Comparison of ENCODE assay signal across 25 cellular contexts in genomic region chr12:124461851-124462623, GRCh38.
DNase-seq lines count a peak whose midpoint lies in the region; ATAC-seq, FAIRE-seq and TF ChIP-seq lines count a peak whose summit lies in the region.
"Had no signal": no experiment of that assay in that cellular context is flagged by ENCODE, and none has a peak within 500 bp of the region (broad histone marks: within the 10 kb centered on the region; RNA-seq: fewer than 3 reads in every experiment).

No MANE protein-coding gene starts in this region.

- H3K9ac ChIP-seq in neuronal stem cell (ENCODE audit: low read depth, low read length, poor library complexity), result no peak overlapping the region

- H3K9me3 ChIP-seq in CD4-positive, CD25-positive, alpha-beta regulatory T cell (ENCODE audit: control insufficient read depth in 2 of 2, low read length in 2 of 2), result no peaks in the 10 kb centered on the region
- peaks cover 8 to 13% of the 10 kb centered on the region in 2 donors for H3K9me3 ChIP-seq in neuronal stem cell (replicated peaks in 1 of 2; ENCODE audit: control insufficient read depth in 2 of 2, insufficient read depth in 1 of 2, low read depth in 1 of 2, low read length in 2 of 2)
- H3K9me3 ChIP-seq: SJCRH30 had no signal

- no peak overlapping the region for H4K91ac ChIP-seq in neuronal stem cell (ENCODE audit: low read depth, low read length, poor library complexity)

- no peak overlapping the region for H2AK5ac ChIP-seq in neuronal stem cell (ENCODE audit: low read depth, low read length)

- H3K4me1 ChIP-seq in CD4-positive, CD25-positive, alpha-beta regulatory T cell (ENCODE audit: control insufficient read depth, insufficient read depth, low read length, poor library complexity, severe bottlenecking), result peaks cover 39% of the 10 kb centered on the region
- H3K4me1 ChIP-seq in neuronal stem cell (ENCODE audit: control insufficient read depth in 2 of 2, insufficient read depth in 1 of 2, low read depth in 1 of 2, low read length in 2 of 2), result peaks cover 8 to 22% of the 10 kb centered on the region in 2 donors

- H3K36me3 Mint-ChIP-seq in CD4-positive, CD25-positive, alpha-beta regulatory T cell, result peaks cover 33% of the 10 kb centered on the region
- H3K36me3 Mint-ChIP-seq in endothelial cell (ENCODE audit: low read depth, unreplicated experiment), result peaks cover 54% of the 10 kb centered on the region
- H3K36me3 Mint-ChIP-seq in Calu3 (ENCODE audit: insufficient read depth, unreplicated experiment), result peaks cover 82% of the 10 kb centered on the region

- BruUV-seq in Calu3 (replicated peaks; lab: Mats Ljungman, UMichigan), result no TSS peak

- no peak for ATAC-seq in CD4-positive, CD25-positive, alpha-beta regulatory T cell (ENCODE audit: low read depth in 2 of 2)
- no peak for ATAC-seq in HG02852 (IDR thresholded peaks at IDR 0.05; ENCODE audit: unreplicated experiment)
- ATAC-seq: heart left ventricle had no signal

- peak overlapping the region in 2 of 4 donors; percentile 53 to 80 for H3K4me3 Mint-ChIP-seq in CD4-positive, CD25-positive, alpha-beta regulatory T cell
- H3K4me3 Mint-ChIP-seq in endothelial cell (ENCODE audit: unreplicated experiment) (peak overlapping the region; percentile 45), Calu3 (ENCODE audit: low read depth, unreplicated experiment) (no peak overlapping the region)
- H3K4me3 Mint-ChIP-seq: activated T-helper 1 cell treated with anti-CD3 and anti-CD28 coated beads, Interleukin-12 subunit alpha, Interleukin-12 subunit beta, Interleukin-2, Interleukin-4 antibody, amounts not matched to agents 30 ng/mL and 10 ng/mL and 1 ng/mL, durations not matched to agents 14 hours and 24 hours and 36 hours; memory B cell; nephron progenitor cell; T-helper 2 cell treated with Interferon-gamma antibody and Interleukin-4, amounts not matched to agents 5 μg/mL and 100 μg/mL, for 36 hours had no signal

- FAIRE-seq in HTR-8/SVneo (lab: Jason Lieb, UNC), result peak; percentile 26
- FAIRE-seq: D721Med, GM19239 had no signal

- CTCF ChIA-PET in Calu3 (lab: Charles Lee), result no interaction called here

- peaks cover 15 to 75% (median 38%) of the 10 kb centered on the region in 4 donors for H3K4me1 Mint-ChIP-seq in CD4-positive, CD25-positive, alpha-beta regulatory T cell
- H3K4me1 Mint-ChIP-seq in endothelial cell (ENCODE audit: unreplicated experiment) (no peaks in the 10 kb centered on the region), Calu3 (ENCODE audit: low read depth, unreplicated experiment) (peaks cover 18% of the 10 kb centered on the region)

- no peak overlapping the region for H3K4me2 ChIP-seq in neuronal stem cell (ENCODE audit: insufficient read depth, low read length, poor library complexity, severe bottlenecking)

- H2BK5ac ChIP-seq in neuronal stem cell (ENCODE audit: low read length), result no peak overlapping the region

- no peak overlapping the region for H3K27ac ChIP-seq in CD4-positive, CD25-positive, alpha-beta regulatory T cell (ENCODE audit: insufficient read depth, low read length, poor library complexity, severe bottlenecking)
- no peak overlapping the region for H3K27ac ChIP-seq in neuronal stem cell (replicated peaks; ENCODE audit: low read length)

- H3K27me3 ChIP-seq in CD4-positive, CD25-positive, alpha-beta regulatory T cell (ENCODE audit: control insufficient read depth, insufficient read depth, low read length), result no peaks in the 10 kb centered on the region
- no peaks in the 10 kb centered on the region for H3K27me3 ChIP-seq in neuronal stem cell (ENCODE audit: control insufficient read depth in 3 of 3, insufficient read depth in 3 of 3, low read depth in 1 of 3, low read length in 3 of 3)
- no peaks in the 10 kb centered on the region for H3K27me3 ChIP-seq in H7 (ENCODE audit: control insufficient read depth, insufficient read depth, low read length)
- H3K27me3 ChIP-seq: heart left ventricle, SJCRH30, stomach had no signal

- H3K27me3 Mint-ChIP-seq in CD4-positive, CD25-positive, alpha-beta regulatory T cell, result no peaks in the 10 kb centered on the region
- H3K27me3 Mint-ChIP-seq in endothelial cell (ENCODE audit: unreplicated experiment) (peaks cover 27% of the 10 kb centered on the region), Calu3 (ENCODE audit: unreplicated experiment) (no peaks in the 10 kb centered on the region)
- H3K27me3 Mint-ChIP-seq: memory B cell had no signal

- no peak for DNase-seq in CD4-positive, CD25-positive, alpha-beta regulatory T cell
- no peak for DNase-seq in HTR-8/SVneo (ENCODE audit: insufficient read length, low spot score)
- no peak for DNase-seq in endothelial cell (ENCODE audit: low spot score)
- DNase-seq in neuronal stem cell (ENCODE audit: low spot score), result no peak
- no peak for DNase-seq in H7
- DNase-seq in Calu3, result no peak
- DNase-seq: activated CD4-positive, CD25-positive, alpha-beta regulatory T cell treated with anti-CD3 and anti-CD28 coated beads, Interleukin-2, amount 50 U/mL, for 72 hours; central memory CD4-positive, alpha-beta T cell; effector CD4-positive, alpha-beta T cell; HCEC 1CT; KG1; NCI-H1048; NCI-H2081 treated with DMSO at 0.1 percent for 48 hours; NCI-H526 treated with DMSO at 0.1 percent for 48 hours; nephron progenitor cell; SJCRH30; stimulated activated CD4-positive, alpha-beta T cell treated with anti-CD3 and anti-CD28 coated beads, Interleukin-15, amount 100 ng/mL, for 24 hours; stomach had no signal

- no peak overlapping the region for H3K18ac ChIP-seq in neuronal stem cell (ENCODE audit: low read length)

- no peak overlapping the region for H4K8ac ChIP-seq in neuronal stem cell (ENCODE audit: low read depth, low read length)

- peaks cover 0 to 3% (median 0%) of the 10 kb centered on the region in 7 donors for H3K9me3 Mint-ChIP-seq in CD4-positive, CD25-positive, alpha-beta regulatory T cell
- no peaks in the 10 kb centered on the region for H3K9me3 Mint-ChIP-seq in endothelial cell (ENCODE audit: unreplicated experiment)
- H3K9me3 Mint-ChIP-seq in Calu3 (ENCODE audit: low read depth, unreplicated experiment), result no peaks in the 10 kb centered on the region
- H3K9me3 Mint-ChIP-seq: memory B cell had no signal

- no peak overlapping the region for H3K4me3 ChIP-seq in CD4-positive, CD25-positive, alpha-beta regulatory T cell (ENCODE audit: low read depth, low read length)
- peak overlapping the region in 1 of 2 donors; percentile 1 for H3K4me3 ChIP-seq in neuronal stem cell (ENCODE audit: low read length in 2 of 2)
- H3K4me3 ChIP-seq in H7 (ENCODE audit: insufficient read depth, low read depth, low read length), result no peak overlapping the region
- H3K4me3 ChIP-seq: heart left ventricle, SJCRH30, stomach had no signal

- intact Hi-C loops in Calu3 (cut with micrococcal nuclease; ENCODE audit: unreplicated experiment), result no loop called here

- peak overlapping the region in 2 of 3 donors; percentile 65 to 79 for H3K27ac Mint-ChIP-seq in CD4-positive, CD25-positive, alpha-beta regulatory T cell
- peak overlapping the region; percentile 3 for H3K27ac Mint-ChIP-seq in endothelial cell (ENCODE audit: unreplicated experiment)
- H3K27ac Mint-ChIP-seq in Calu3 (ENCODE audit: unreplicated experiment), result no peak overlapping the region
- H3K27ac Mint-ChIP-seq: memory B cell had no signal

- H2BK12ac ChIP-seq in neuronal stem cell (ENCODE audit: low read length), result peak overlapping the region; percentile 75

- peak overlapping the region; percentile 54 for H3K4ac ChIP-seq in neuronal stem cell (ENCODE audit: low read length)

- H3K79me1 ChIP-seq in neuronal stem cell (ENCODE audit: low read depth, low read length), result peaks cover 8% of the 10 kb centered on the region

- TF ChIP-seq CTCF in endothelial cell (IDR thresholded peaks at IDR 0.05; ENCODE audit: unreplicated experiment) (no peak), Calu3 (IDR thresholded peaks at IDR 0.05; ENCODE audit: unreplicated experiment) (no peak)

- no peak overlapping the region for H2AFZ ChIP-seq in neuronal stem cell (ENCODE audit: low read length)

- peaks cover 4% of the 10 kb centered on the region for H3K36me3 ChIP-seq in CD4-positive, CD25-positive, alpha-beta regulatory T cell (ENCODE audit: control insufficient read depth, insufficient read depth, low read length)
- H3K36me3 ChIP-seq in neuronal stem cell (replicated peaks in 1 of 2; ENCODE audit: control insufficient read depth in 2 of 2, insufficient read depth in 2 of 2, low read length in 2 of 2) (peaks cover 29 to 47% of the 10 kb centered on the region in 2 donors), H7 (replicated peaks; ENCODE audit: control insufficient read depth, insufficient read depth, low read length) (peaks cover 15% of the 10 kb centered on the region)

- H3K14ac ChIP-seq in neuronal stem cell (ENCODE audit: low read length), result peak overlapping the region; percentile 61

- no peak overlapping the region for H2BK120ac ChIP-seq in neuronal stem cell (ENCODE audit: low read depth, low read length)

- WGBS in neuronal stem cell (ENCODE audit: extremely low coverage in 2 of 2, insufficient read length in 2 of 2, insufficient replicate concordance in 1 of 2), 2 donors, result 100% methylated on average over 2 of the region's 22 CpGs; no CpG with 5 or more reads in 1 of the 2 donors

- no peak overlapping the region for H2BK15ac ChIP-seq in neuronal stem cell (ENCODE audit: low read length)

- H3K23ac ChIP-seq in neuronal stem cell (ENCODE audit: low read depth, low read length, poor library complexity), result peak overlapping the region; percentile 27
